In the genomic region with DNA sequence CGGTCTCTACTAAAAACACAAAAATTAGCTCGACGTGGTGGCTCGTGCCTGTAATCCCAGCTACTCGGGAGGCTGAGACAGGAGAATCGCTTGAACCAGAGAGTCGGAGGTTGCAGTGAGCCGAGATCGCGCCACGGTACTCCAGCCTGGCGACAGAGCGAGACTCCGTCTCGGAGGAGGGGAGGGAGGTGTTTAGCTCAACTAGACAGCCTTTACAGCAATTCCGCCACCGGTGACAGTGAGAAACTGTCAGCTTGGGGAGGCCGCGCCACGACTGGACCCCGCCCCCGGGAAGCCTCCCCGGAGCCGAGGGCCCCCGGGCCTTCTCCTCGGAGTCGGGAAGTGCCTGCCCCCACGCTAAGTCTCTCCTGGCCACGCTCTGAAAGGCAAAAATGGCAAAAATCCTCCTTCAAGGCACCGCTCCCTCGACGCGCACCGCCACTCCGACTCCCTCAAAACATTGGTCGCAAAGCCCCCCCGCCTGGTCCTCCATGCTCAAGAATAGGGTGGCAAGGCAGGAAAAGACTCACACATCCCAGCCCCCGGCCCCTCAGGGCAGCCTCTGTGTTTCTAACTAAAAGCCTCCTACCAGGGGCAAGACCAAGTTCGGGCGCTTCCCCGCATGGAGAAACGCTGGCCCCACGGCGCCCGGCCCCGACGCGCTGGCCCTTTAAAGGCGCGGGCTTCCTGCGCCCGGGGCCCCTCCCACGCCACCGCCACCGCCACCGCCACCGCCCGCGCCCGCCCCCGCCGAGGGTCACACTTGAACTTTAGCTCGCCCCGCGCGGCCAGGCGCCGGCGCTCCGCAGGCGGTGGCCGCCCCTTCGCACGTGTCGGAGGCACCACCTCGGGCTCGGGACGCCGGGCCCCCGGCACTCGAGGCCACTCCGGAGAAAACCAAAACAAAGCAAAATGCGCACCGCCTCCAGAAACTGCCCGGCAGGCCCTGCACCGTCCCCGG, we compare ENCODE assay signal across 8 cellular contexts. TPM values are rescaled to one million over a fixed set of nuclear protein-coding genes. Genes with fewer than 3 reads are reported as not detected.
DNase-seq lines count a peak whose midpoint lies in the region; ATAC-seq, FAIRE-seq and TF ChIP-seq lines count a peak whose summit lies in the region.

No MANE protein-coding gene starts in this region.

- H3K4me1 ChIP-seq in heart right ventricle (peaks cover 0 to 64% (median 55%) of the 10 kb centered on the region in 9 donors), uterus (no peaks in the 10 kb centered on the region)

- TF ChIP-seq CTCF in heart right ventricle (IDR thresholded peaks at IDR 0.05): no peak
- no peak for TF ChIP-seq CTCF in progenitor cell of endocrine pancreas (IDR thresholded peaks at IDR 0.05; ENCODE audit: unreplicated experiment)
- no peak for TF ChIP-seq CTCF in uterus (IDR thresholded peaks at IDR 0.05)

- TF ChIP-seq POLR2A in GM12891 (IDR thresholded peaks at IDR 0.05; ENCODE audit: low read depth, low read length): no peak
- peak; percentile 54 to 61 for TF ChIP-seq POLR2A in uterus (IDR thresholded peaks at IDR 0.05)

- no peaks in the 10 kb centered on the region for H3K9me3 ChIP-seq in SK-N-MC (ENCODE audit: low read depth, low read length)
- no peaks in the 10 kb centered on the region for H3K9me3 ChIP-seq in heart right ventricle
- no peaks in the 10 kb centered on the region for H3K9me3 ChIP-seq in uterus

- H3K9me3 Mint-ChIP-seq in activated naive CD8-positive, alpha-beta T cell treated with anti-CD3 and anti-CD28 coated beads, Interleukin-2, amount 10 ng/mL, durations not matched to agents 7 days and 5 days: no peaks in the 10 kb centered on the region
- H3K9me3 Mint-ChIP-seq in progenitor cell of endocrine pancreas (ENCODE audit: low read depth): no peaks in the 10 kb centered on the region

- WGBS in heart right ventricle, 2 donors: 2 to 4% methylated on average over 66 to 87 of the region's 87 CpGs

- peaks cover 51% of the 10 kb centered on the region for H3K4me1 Mint-ChIP-seq in activated naive CD8-positive, alpha-beta T cell treated with anti-CD3 and anti-CD28 coated beads, Interleukin-2, amount 10 ng/mL, durations not matched to agents 7 days and 5 days
- H3K4me1 Mint-ChIP-seq in progenitor cell of endocrine pancreas (ENCODE audit: low read depth): peaks cover 11% of the 10 kb centered on the region

- ATAC-seq in HG02938 (IDR thresholded peaks at IDR 0.05; ENCODE audit: unreplicated experiment) (peak; percentile 23), heart right ventricle (peak; percentile 70 to 85 (median 78))
- ATAC-seq in activated naive CD8-positive, alpha-beta T cell treated with anti-CD3 and anti-CD28 coated beads, Interleukin-2, amount 10 ng/mL, durations not matched to agents 7 days and 5 days (ENCODE audit: low read depth): peak; percentile 41

- intact Hi-C loops in heart right ventricle (cut with DNase I): loop anchor here in 9 of 10 donors (5.0 to 10.0 kb wide), 17 partner anchors 72 to 597 kb away; no protein-coding TSS in a partner anchor
- intact Hi-C loops in uterus (cut with DNase I; ENCODE audit: low total_unique reads): loop anchor here (5.0 kb wide), 2 partner anchors 262 to 432 kb away; no protein-coding TSS in a partner anchor

- peaks cover 12% of the 10 kb centered on the region for H3K36me3 Mint-ChIP-seq in activated naive CD8-positive, alpha-beta T cell treated with anti-CD3 and anti-CD28 coated beads, Interleukin-2, amount 10 ng/mL, durations not matched to agents 7 days and 5 days
- H3K36me3 Mint-ChIP-seq in progenitor cell of endocrine pancreas (ENCODE audit: insufficient read depth): no peaks in the 10 kb centered on the region

- POLR2A ChIA-PET in activated naive CD8-positive, alpha-beta T cell treated with anti-CD3 and anti-CD28 coated beads, Interleukin-2, amount 10 ng/mL, durations not matched to agents 7 days and 5 days (lab: Charles Lee): interaction anchor here (0.6 to 3.6 kb wide), 22 partner anchors 9 to 595 kb away, joined by 3 to 28 read pairs (median 6); no protein-coding TSS in a partner anchor

- H3K4me3 Mint-ChIP-seq in activated naive CD8-positive, alpha-beta T cell treated with anti-CD3 and anti-CD28 coated beads, Interleukin-2, amount 10 ng/mL, durations not matched to agents 7 days and 5 days: peak overlapping the region; percentile 86
- H3K4me3 Mint-ChIP-seq in progenitor cell of endocrine pancreas (ENCODE audit: low read depth): peak overlapping the region; percentile 90

- peak overlapping the region; percentile 78 for H3K9ac ChIP-seq in SK-N-MC (ENCODE audit: insufficient read length)

- FAIRE-seq in GM12891 (lab: Jason Lieb, UNC): peak; percentile 38

- DNase-seq in GM12891 (ENCODE audit: insufficient read length, low spot score) (peak; percentile 16), SK-N-MC (ENCODE audit: low read depth, low spot score) (no peak), heart right ventricle (peak; percentile 83 to 87), progenitor cell of endocrine pancreas (ENCODE audit: low spot score, unreplicated experiment) (peak; percentile 37), uterus (peak; percentile 65 to 68), NCI-H1092 treated with DMSO at 0.1 percent for 48 hours (lab: John Stamatoyannopoulos, UW) (no peak)
- peak; percentile 83 for DNase-seq in activated naive CD8-positive, alpha-beta T cell treated with anti-CD3 and anti-CD28 coated beads, Interleukin-2, amount 10 ng/mL, durations not matched to agents 7 days and 5 days

- H3K27me3 ChIP-seq in heart right ventricle: no peaks in the 10 kb centered on the region
- H3K27me3 ChIP-seq in uterus: no peaks in the 10 kb centered on the region

- peak overlapping the region; percentile 90 for H3K27ac Mint-ChIP-seq in activated naive CD8-positive, alpha-beta T cell treated with anti-CD3 and anti-CD28 coated beads, Interleukin-2, amount 10 ng/mL, durations not matched to agents 7 days and 5 days
- peak overlapping the region; percentile 96 for H3K27ac Mint-ChIP-seq in progenitor cell of endocrine pancreas

- H3K4me3 ChIP-seq in SK-N-MC: peak overlapping the region; percentile 98
- peak overlapping the region; percentile 41 to 97 (median 90) for H3K4me3 ChIP-seq in heart right ventricle
- H3K4me3 ChIP-seq in uterus: peak overlapping the region; percentile 62 to 99

- H3K36me3 ChIP-seq in SK-N-MC (ENCODE audit: insufficient read depth, low read length): no peaks in the 10 kb centered on the region
- H3K36me3 ChIP-seq in heart right ventricle: no peaks in the 10 kb centered on the region
- H3K36me3 ChIP-seq in uterus: no peaks in the 10 kb centered on the region

- peak overlapping the region; percentile 93; the same call in 1 of the 2 replicates for H3K27ac ChIP-seq in SK-N-MC
- H3K27ac ChIP-seq in heart right ventricle: peak overlapping the region; percentile 95 to 99 (median 98)
- peak overlapping the region; percentile 100 for H3K27ac ChIP-seq in uterus

- no peaks in the 10 kb centered on the region for H3K27me3 Mint-ChIP-seq in activated naive CD8-positive, alpha-beta T cell treated with anti-CD3 and anti-CD28 coated beads, Interleukin-2, amount 10 ng/mL, durations not matched to agents 7 days and 5 days
- H3K27me3 Mint-ChIP-seq in progenitor cell of endocrine pancreas: peaks cover 10% of the 10 kb centered on the region

TF ChIP-seq in GM12891, 5 proteins besides CTCF, POLR2A, EP300 and RAD21:
- TF ChIP-seq SPI1 (IDR thresholded peaks at IDR 0.05; ENCODE audit: low read depth, low read length): no peak
- no peak for TF ChIP-seq PAX5 (IDR thresholded peaks at IDR 0.05; ENCODE audit: insufficient read depth, low read length, severe bottlenecking)
- TF ChIP-seq TAF1 (IDR thresholded peaks at IDR 0.05; ENCODE audit: low read depth, low read length): no peak
- no peak for TF ChIP-seq POU2F2 (IDR thresholded peaks at IDR 0.05; ENCODE audit: low read depth, low read length)
- TF ChIP-seq POLR2AphosphoS5 (IDR thresholded peaks at IDR 0.05; ENCODE audit: low read depth, low read length): no peak
TF ChIP-seq in GM12891: peak in this region for 0.

RNA-seq across cellular contexts. Expression of a gene that starts 2.1 kb away (rescaled TPM):
- 3.0 TPM for polyA plus RNA-seq in GM12891 (2012; ENCODE audit: low read depth, missing spikeins)
- 10 to 100 TPM; 36.7 to 39.8 TPM for total RNA-seq in activated naive CD8-positive, alpha-beta T cell treated with anti-CD3 and anti-CD28 coated beads, Interleukin-2, amount 10 ng/mL, durations not matched to agents 7 days and 5 days
- total RNA-seq in heart right ventricle (10 to 100 TPM; 12.3 to 31.2 (median 17.3) TPM), progenitor cell of endocrine pancreas (15.7 TPM in 2 replicates), uterus (100 to 1,000 TPM in 1 of 4 donors, 10 to 100 TPM in 3; 46.8 to 130 (median 60.9) TPM)
- polyA plus RNA-seq in heart right ventricle: 1 to 10 TPM; 3.4 to 9.0 TPM

Comparison
In these comparisons a context has a peak if more than half of its experiments do, and no peak if none do; other contexts are left out.
1. DNase-seq: peak in GM12891 (single experiment), activated naive CD8-positive, alpha-beta T cell treated with anti-CD3 and anti-CD28 coated beads, Interleukin-2, amount 10 ng/mL, durations not matched to agents 7 days and 5 days (single experiment), heart right ventricle (2 of 2), progenitor cell of endocrine pancreas (single experiment) and uterus (2 of 2); none in SK-N-MC (single experiment) and NCI-H1092 treated with DMSO at 0.1 percent for 48 hours (single experiment).
2. ATAC-seq: peak in every context shown above with its lines; median percentile 78 in heart right ventricle; 41 in activated naive CD8-positive, alpha-beta T cell treated with anti-CD3 and anti-CD28 coated beads, Interleukin-2, amount 10 ng/mL, durations not matched to agents 7 days and 5 days; 23 in HG02938.
3. Peak in every context shown above with its lines, with median percentiles within 50 percentile points of each other: H3K27ac ChIP-seq and H3K4me3 ChIP-seq.